Comparison of ENCODE assay signal across 18 cellular contexts in genomic region chr17:74123350-74123749, GRCh38.
DNase-seq lines count a peak whose midpoint lies in the region; ATAC-seq, FAIRE-seq and TF ChIP-seq lines count a peak whose summit lies in the region.
"Had no signal": no experiment of that assay in that cellular context is flagged by ENCODE, and none has a peak within 500 bp of the region (broad histone marks: within the 10 kb centered on the region; RNA-seq: fewer than 3 reads in every experiment).

No MANE protein-coding gene starts in this region.

- H4K20me1 ChIP-seq in K562 (replicated peaks; ENCODE audit: control insufficient read depth, insufficient read depth, low read length), result no peaks in the 10 kb centered on the region

- TF ChIP-seq CTCF in K562 (IDR thresholded peaks at IDR 0.05 in 2 of 3, conservative IDR thresholded peaks at IDR 0.05 in 1 of 3; ENCODE audit: insufficient read depth in 2 of 3, low read depth in 1 of 3, low read length in 3 of 3), result no peak
- TF ChIP-seq CTCF in colonic mucosa (IDR thresholded peaks at IDR 0.05), result no peak

- TF ChIP-seq POLR2A in K562 (conservative IDR thresholded peaks at IDR 0.05), result no peak

- CTCF ChIA-PET in K562 (lab: Yijun Ruan, JAX; ENCODE audit: low intra/inter-chr PET ratio), result no interaction called here

- no peak overlapping the region for H3K27ac ChIP-seq in K562 (ENCODE audit: extremely low read depth, low read depth, low read length)
- H3K27ac ChIP-seq in colonic mucosa, result no peak overlapping the region
- H3K27ac ChIP-seq: KMS-11 had no signal

- no peak for TF ChIP-seq EP300 in K562 (IDR thresholded peaks at IDR 0.05; ENCODE audit: low read length)

- DNase-seq in AG08395 (ENCODE audit: low spot score) (peak; percentile 74), GM04503 (ENCODE audit: low read depth) (peak; percentile 47), K562 (ENCODE audit: extremely low read depth in 1 of 4, low spot score in 3 of 4) (peak in 3 of 4 experiments; percentile 15 to 26 (median 19)), mesenteric fat pad (ENCODE audit: low spot score) (peak; percentile 64), ACHN (no peak), colonic mucosa (no peak)
- DNase-seq: activated naive CD4-positive, alpha-beta T cell treated with anti-CD3 and anti-CD28 coated beads for 36 hours; C1 segment of cervical spinal cord; foreskin melanocyte; NCI-H1417 treated with DMSO at 0.1 percent for 48 hours; NCI-H345; SK-N-SH had no signal

- no peak overlapping the region for H2AFZ ChIP-seq in K562 (ENCODE audit: low read depth, low read length)

- BruUV-seq in K562 (replicated peaks; lab: Mats Ljungman, UMichigan), result no TSS peak

- in situ Hi-C loops in K562 (cut with MboI) (no loop called here), ACHN (cut with HindIII; ENCODE audit: low pct_ligation_motif_present, low pct_unique_long_range_greater_than_20kb, low sequenced_read_pairs) (no loop called here)

- H3K4me1 ChIP-seq in K562 (replicated peaks in 1 of 2; ENCODE audit: control insufficient read depth in 2 of 2, insufficient read depth in 2 of 2, low read length in 2 of 2), result no peaks in the 10 kb centered on the region; a peak in 1 of 5 replicates
- H3K4me1 ChIP-seq in colonic mucosa, result no peaks in the 10 kb centered on the region

- ATAC-seq in K562 (peak; percentile 58; the same call in 2 of the 3 replicates), HG02938 (IDR thresholded peaks at IDR 0.05; ENCODE audit: unreplicated experiment) (no peak), HG03280 (IDR thresholded peaks at IDR 0.05; ENCODE audit: unreplicated experiment) (no peak)
- ATAC-seq: GM12878 had no signal

- peaks cover 5 to 31% of the 10 kb centered on the region in 2 experiments; a peak in 2 of 5 replicates for H3K27me3 ChIP-seq in K562 (ENCODE audit: control insufficient read depth in 2 of 2, insufficient read depth in 2 of 2, low read length in 2 of 2)
- H3K27me3 ChIP-seq in colonic mucosa, result no peaks in the 10 kb centered on the region

- no peaks in the 10 kb centered on the region for H3K9me1 ChIP-seq in K562 (ENCODE audit: control insufficient read depth, insufficient read depth, low read length)

- H3K9me3 ChIP-seq in K562 (replicated peaks; ENCODE audit: control insufficient read depth, insufficient read depth, low read depth, low read length) (no peaks in the 10 kb centered on the region), colonic mucosa (no peaks in the 10 kb centered on the region)

- no peaks in the 10 kb centered on the region for H3K79me2 ChIP-seq in K562 (ENCODE audit: control insufficient read depth, insufficient read depth, low read length)

- POLR2A ChIA-PET in K562 (lab: Yijun Ruan, JAX), result no interaction called here

- H3K9ac ChIP-seq in K562 (ENCODE audit: insufficient read depth in 1 of 2, low read depth in 2 of 2, low read length in 2 of 2) (no peak overlapping the region), colonic mucosa (ENCODE audit: low read depth in 2 of 2, low read length in 2 of 2) (no peak overlapping the region)
- H3K9ac ChIP-seq: KMS-11, SK-N-SH had no signal

- H3K36me3 ChIP-seq in K562 (ENCODE audit: control insufficient read depth, insufficient read depth, low read length) (no peaks in the 10 kb centered on the region), colonic mucosa (no peaks in the 10 kb centered on the region)

- H3K4me3 ChIP-seq in K562 (no peak overlapping the region), colonic mucosa (no peak overlapping the region)
- H3K4me3 ChIP-seq: GM12878 had no signal

- TF ChIP-seq RAD21 in K562 (CRISPR knock-in tag; conservative IDR thresholded peaks at IDR 0.05 in 1 of 2, IDR thresholded peaks at IDR 0.05 in 1 of 2), result peak in 1 of 2 experiments; percentile 14; a peak in 1 of 4 replicates

- no peak for FAIRE-seq in K562 (lab: Jason Lieb, UNC)
- FAIRE-seq: endometrium, GM12878, TTC549 had no signal

- intact Hi-C loops in K562 (cut with micrococcal nuclease) (no loop called here), colonic mucosa (cut with DNase I) (no loop called here)

- H3K4me2 ChIP-seq in K562 (ENCODE audit: insufficient read depth, low read length), result no peak overlapping the region
- H3K4me2 ChIP-seq: KMS-11, SK-N-SH had no signal

TF ChIP-seq in K562, 482 proteins besides CTCF, POLR2A, EP300 and RAD21:
- TF ChIP-seq RBBP5 (IDR thresholded peaks at IDR 0.05; ENCODE audit: borderline replicate concordance, insufficient read depth, low read length, poor library complexity, severe bottlenecking) (no peak), NR2F6 (CRISPR knock-in tag; IDR thresholded peaks at IDR 0.05) (no peak), ZNF655 (CRISPR knock-in tag; IDR thresholded peaks at IDR 0.05) (no peak), PURB (CRISPR knock-in tag; IDR thresholded peaks at IDR 0.05; ENCODE audit: low read depth) (no peak), CBX8 (IDR thresholded peaks at IDR 0.05; ENCODE audit: borderline replicate concordance, extremely low read depth, low read depth, low read length, poor library complexity, severe bottlenecking) (no peak), ARID1B (IDR thresholded peaks at IDR 0.05) (no peak), THAP7 (CRISPR knock-in tag; IDR thresholded peaks at IDR 0.05) (no peak), HNRNPLL (IDR thresholded peaks at IDR 0.05; ENCODE audit: low read depth, low read length, poor library complexity, severe bottlenecking) (no peak), NR4A1 (CRISPR knock-in tag; IDR thresholded peaks at IDR 0.05) (no peak), NR4A1 (tag; IDR thresholded peaks at IDR 0.05) (no peak), ETS2 (tag; IDR thresholded peaks at IDR 0.05; ENCODE audit: borderline replicate concordance, poor library complexity, severe bottlenecking) (no peak), ZNF780A (CRISPR knock-in tag; IDR thresholded peaks at IDR 0.05) (no peak), HOXB6 (CRISPR knock-in tag; IDR thresholded peaks at IDR 0.05; ENCODE audit: borderline replicate concordance) (no peak), ARID3B (CRISPR knock-in tag; IDR thresholded peaks at IDR 0.05; ENCODE audit: borderline replicate concordance) (no peak), SPI1 (IDR thresholded peaks at IDR 0.05; ENCODE audit: borderline replicate concordance, low read depth, low read length) (no peak), EHMT2 (IDR thresholded peaks at IDR 0.05) (no peak), ZC3H11A (IDR thresholded peaks at IDR 0.05; ENCODE audit: low read depth, low read length) (no peak), DLX4 (CRISPR knock-in tag; IDR thresholded peaks at IDR 0.05) (no peak)

Comparison
In these comparisons a context has a peak if more than half of its experiments do, and no peak if none do; other contexts are left out.
1. DNase-seq: peak in AG08395 (single experiment), GM04503 (single experiment), K562 (3 of 4) and mesenteric fat pad (single experiment); none in ACHN (single experiment) and colonic mucosa (single experiment).